In genomic region chr14:71076472-71076871, GRCh38 we compare ENCODE assay signal across 22 cellular contexts.
"Had no signal": no experiment of that assay in that cellular context is flagged by ENCODE, and none has a peak within 500 bp of the region (broad histone marks: within the 10 kb centered on the region; RNA-seq: fewer than 3 reads in every experiment).

No MANE protein-coding gene starts in this region.

- H3K27me3 Mint-ChIP-seq: activated CD8-positive, alpha-beta memory T cell treated with anti-CD3 and anti-CD28 coated beads, Interleukin-2, amount 10 ng/mL, durations not matched to agents 7 days and 5 days; naive thymus-derived CD8-positive, alpha-beta T cell; stimulated activated naive B cell treated with anti-CD40 and anti-IgM and Interleukin-4, amounts not matched to agents 10 μg/mL and 1 μg/mL and 100 μg/mL, for 72 hours had no signal

- H3K27ac Mint-ChIP-seq: activated CD8-positive, alpha-beta memory T cell treated with anti-CD3 and anti-CD28 coated beads, Interleukin-2, amount 10 ng/mL, durations not matched to agents 7 days and 5 days; mesothelial cell of epicardium; neural progenitor cell; stimulated activated naive B cell treated with anti-CD40 and anti-IgM and Interleukin-4, amounts not matched to agents 10 μg/mL and 1 μg/mL and 100 μg/mL, for 72 hours had no signal

- H3K4me3 Mint-ChIP-seq: activated CD8-positive, alpha-beta memory T cell treated with anti-CD3 and anti-CD28 coated beads, Interleukin-2, amount 10 ng/mL, durations not matched to agents 7 days and 5 days; mesothelial cell of epicardium; naive thymus-derived CD8-positive, alpha-beta T cell; neural progenitor cell; stimulated activated naive B cell treated with anti-CD40 and anti-IgM and Interleukin-4, amounts not matched to agents 10 μg/mL and 1 μg/mL and 100 μg/mL, for 72 hours had no signal

- DNase-seq: activated CD4-positive, alpha-beta T cell treated with anti-CD3 and anti-CD28 coated beads for 1 hour; activated CD4-positive, alpha-beta T cell treated with anti-CD3 and anti-CD28 coated beads, Interleukin-2, amount 50 U/mL, for 4 hours; activated CD8-positive, alpha-beta memory T cell treated with anti-CD3 and anti-CD28 coated beads, Interleukin-2, amount 10 ng/mL, durations not matched to agents 7 days and 5 days; activated gamma-delta T cell; activated T-cell treated with anti-CD3 and anti-CD28 coated beads for 4 hours; cortex of kidney; hippocampal formation; left ventricle myocardium inferior; naive thymus-derived CD8-positive, alpha-beta T cell; posterior cingulate gyrus; right lobe of liver; small intestine; stimulated activated CD4-positive, alpha-beta T cell treated with anti-CD3 and anti-CD28 coated beads, Interleukin-15, amount 100 ng/mL, for 24 hours; stimulated activated naive B cell treated with anti-CD40 and anti-IgM and Interleukin-4, amounts not matched to agents 10 μg/mL and 1 μg/mL and 100 μg/mL, for 72 hours; T-helper 1 cell; T-helper 9 cell; upper lobe of left lung had no signal

- H3K27ac ChIP-seq: cardiac muscle cell, left ventricle myocardium inferior, neural progenitor cell, right lobe of liver, thoracic aorta, upper lobe of left lung had no signal

- H3K4me1 Mint-ChIP-seq: mesothelial cell of epicardium; neural progenitor cell; stimulated activated naive B cell treated with anti-CD40 and anti-IgM and Interleukin-4, amounts not matched to agents 10 μg/mL and 1 μg/mL and 100 μg/mL, for 72 hours had no signal

- H3K4me1 ChIP-seq: left ventricle myocardium inferior, neural progenitor cell, right lobe of liver had no signal

- H3K4me3 ChIP-seq: cardiac muscle cell, left ventricle myocardium inferior, neural progenitor cell, right lobe of liver, thoracic aorta, upper lobe of left lung had no signal

- ATAC-seq: activated CD8-positive, alpha-beta memory T cell treated with anti-CD3 and anti-CD28 coated beads, Interleukin-2, amount 10 ng/mL, durations not matched to agents 7 days and 5 days; activated naive CD4-positive, alpha-beta T cell treated with anti-CD3 and anti-CD28 coated beads, Interleukin-2, amount 50 U/mL, for 72 hours; naive thymus-derived CD8-positive, alpha-beta T cell; right lobe of liver; stimulated activated naive B cell treated with anti-CD40 and anti-IgM and Interleukin-4, amounts not matched to agents 10 μg/mL and 1 μg/mL and 100 μg/mL, for 72 hours had no signal

- H3K27me3 ChIP-seq: cardiac muscle cell, neural progenitor cell, right lobe of liver, upper lobe of left lung had no signal
